Comparison of ENCODE assay signal across 20 cellular contexts in the genomic region with DNA sequence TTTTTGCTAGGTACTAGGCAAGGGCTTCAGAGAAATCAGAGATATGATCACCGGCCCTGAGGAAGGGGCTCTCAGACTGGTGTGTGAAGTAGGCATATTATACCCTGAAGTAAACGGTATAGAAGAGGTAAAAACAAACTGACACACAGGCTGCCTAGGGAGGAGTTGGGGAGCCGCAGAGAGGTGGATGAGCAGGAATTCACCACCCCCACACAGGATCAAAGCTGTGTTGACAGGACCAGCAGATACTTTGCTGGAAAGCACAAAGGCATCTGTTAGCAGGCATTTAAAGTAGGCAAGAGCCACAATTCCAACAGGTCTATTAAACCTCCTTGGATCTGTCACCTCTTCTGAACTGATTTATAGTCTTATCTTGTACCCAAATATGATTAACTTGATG.
"Had no signal": no experiment of that assay in that cellular context is flagged by ENCODE, and none has a peak within 500 bp of the region (broad histone marks: within the 10 kb centered on the region; RNA-seq: fewer than 3 reads in every experiment).

No MANE protein-coding gene starts in this region.

- H3K27me3 ChIP-seq: adrenal gland, cardiac muscle cell, foreskin keratinocyte, hepatocyte had no signal

- ATAC-seq: activated CD4-positive, alpha-beta T cell treated with anti-CD3 and anti-CD28 coated beads for 36 hours; activated naive CD4-positive, alpha-beta T cell treated with anti-CD3 and anti-CD28 coated beads, Interleukin-2, amount 50 U/mL, for 72 hours; foreskin keratinocyte; right cardiac atrium had no signal

- DNase-seq: activated CD4-positive, alpha-beta T cell treated with anti-CD3 and anti-CD28 coated beads for 36 hours; activated CD4-positive, alpha-beta T cell treated with anti-CD3 and anti-CD28 coated beads, Interleukin-2, amount 50 U/mL, for 48 hours; activated gamma-delta T cell treated with Interleukin-2 at 50 U/mL for 16 hours; activated T-cell treated with anti-CD3 and anti-CD28 coated beads for 4 hours; adrenal gland; foreskin keratinocyte; kidney; left ventricle myocardium inferior; mammary epithelial cell; naive B cell; right cardiac atrium; stimulated activated CD4-positive, alpha-beta T cell treated with anti-CD3 and anti-CD28 coated beads, Interleukin-15, amount 100 ng/mL, for 24 hours; stimulated activated CD4-positive, alpha-beta T cell treated with anti-CD3 and anti-CD28 coated beads, Interleukin-2, amount 100 ng/mL, for 48 hours had no signal

- H3K36me3 ChIP-seq: adrenal gland, cardiac muscle cell, left ventricle myocardium inferior, prostate gland, tibial nerve had no signal

- H3K79me2 ChIP-seq: hepatocyte had no signal

- H3K27ac ChIP-seq: adrenal gland, cardiac muscle cell, foreskin keratinocyte, hepatocyte, left ventricle myocardium inferior, prostate gland, skin epidermis, tibial nerve had no signal

- H3K9me3 ChIP-seq: adrenal gland, left ventricle myocardium inferior, prostate gland, tibial nerve had no signal

- H3K4me1 ChIP-seq: adrenal gland, foreskin keratinocyte, left ventricle myocardium inferior, prostate gland, tibial nerve had no signal

- H3K4me2 ChIP-seq: hepatocyte had no signal

- FAIRE-seq: kidney, TTC549 had no signal

- H2AFZ ChIP-seq: hepatocyte had no signal

- H3K4me3 ChIP-seq: adrenal gland, cardiac muscle cell, hepatocyte, left ventricle myocardium inferior, prostate gland, skin epidermis, tibial nerve had no signal
